In the genomic region with DNA sequence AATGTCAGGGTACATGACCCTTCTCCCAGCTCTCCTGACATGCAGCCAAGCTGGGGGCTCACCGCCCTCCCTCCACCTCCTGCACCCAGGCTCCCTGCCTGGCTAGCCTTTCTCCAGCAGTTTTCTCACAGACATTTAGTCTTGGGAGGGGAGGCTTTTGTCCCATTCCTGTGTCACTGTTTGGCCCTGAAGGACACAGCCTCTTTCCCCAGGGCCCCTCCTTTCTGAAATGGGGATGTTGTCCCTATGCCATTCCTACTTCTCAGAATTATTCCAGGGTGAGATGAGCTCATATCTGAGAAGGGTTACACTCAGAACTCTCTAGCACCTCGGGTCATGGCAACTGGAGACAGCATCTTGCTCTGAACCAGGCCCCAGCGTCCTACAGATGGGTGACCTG, we compare ENCODE assay signal across 17 cellular contexts. TPM values are rescaled to one million over a fixed set of nuclear protein-coding genes. Genes with fewer than 3 reads are reported as not detected.
DNase-seq lines count a peak whose midpoint lies in the region; ATAC-seq and TF ChIP-seq lines count a peak whose summit lies in the region.
"Had no signal": no experiment of that assay in that cellular context is flagged by ENCODE, and none has a peak within 500 bp of the region (broad histone marks: within the 10 kb centered on the region; RNA-seq: fewer than 3 reads in every experiment).

No MANE protein-coding gene starts in this region.

- no CpG with 5 or more reads among the region's 3 CpGs for WGBS in trophoblast cell (ENCODE audit: extremely low coverage, insufficient coverage, insufficient read length)

- H3K4ac ChIP-seq in trophoblast cell (ENCODE audit: low read depth, low read length) = no peak overlapping the region

- no peaks in the 10 kb centered on the region for H3K9me3 Mint-ChIP-seq in activated T-cell treated with anti-CD3 and anti-CD28 coated beads, Interleukin-2, amount 50 U/mL, for 24 hours
- H3K9me3 Mint-ChIP-seq: activated naive CD4-positive, alpha-beta T cell treated with anti-CD3 and anti-CD28 coated beads, Interleukin-2, amount 10 ng/mL, durations not matched to agents 7 days and 5 days; central memory CD8-positive, alpha-beta T cell had no signal

- H3K4me2 ChIP-seq in trophoblast cell (ENCODE audit: low read length) = no peak overlapping the region

- no peak overlapping the region for H3K14ac ChIP-seq in trophoblast cell (ENCODE audit: low read length)

- no peak overlapping the region for H2BK120ac ChIP-seq in trophoblast cell (ENCODE audit: insufficient read depth, low read length, poor library complexity)

- no peaks in the 10 kb centered on the region for H3K36me3 Mint-ChIP-seq in activated T-cell treated with anti-CD3 and anti-CD28 coated beads, Interleukin-2, amount 50 U/mL, for 24 hours (ENCODE audit: low read depth)
- H3K36me3 Mint-ChIP-seq: activated CD8-positive, alpha-beta memory T cell treated with anti-CD3 and anti-CD28 coated beads, Interleukin-2, amount 10 ng/mL, durations not matched to agents 7 days and 5 days; activated naive CD4-positive, alpha-beta T cell treated with anti-CD3 and anti-CD28 coated beads, Interleukin-2, amount 10 ng/mL, durations not matched to agents 7 days and 5 days had no signal

- H3K9ac ChIP-seq in trophoblast cell (ENCODE audit: low read length) = no peak overlapping the region

- TF ChIP-seq CTCF in right atrium auricular region (IDR thresholded peaks at IDR 0.05) (no peak), vagina (IDR thresholded peaks at IDR 0.05) (no peak)

- H4K91ac ChIP-seq in trophoblast cell (ENCODE audit: low read depth, low read length) = no peak overlapping the region

- H3K27me3 Mint-ChIP-seq in activated T-cell treated with anti-CD3 and anti-CD28 coated beads, Interleukin-2, amount 50 U/mL, for 24 hours = no peaks in the 10 kb centered on the region
- H3K27me3 Mint-ChIP-seq: activated CD8-positive, alpha-beta memory T cell treated with anti-CD3 and anti-CD28 coated beads, Interleukin-2, amount 10 ng/mL, durations not matched to agents 7 days and 5 days had no signal

- peaks cover 40% of the 10 kb centered on the region for H3K4me1 Mint-ChIP-seq in activated T-cell treated with anti-CD3 and anti-CD28 coated beads, Interleukin-2, amount 50 U/mL, for 24 hours (ENCODE audit: low read depth)

- intact Hi-C loops in vagina (cut with DNase I) = loop anchor here (5.0 kb wide), 1 partner anchor 668 kb away; a partner anchor contains a TSS

- H3K36me3 ChIP-seq in right atrium auricular region (no peaks in the 10 kb centered on the region), trophoblast cell (ENCODE audit: control insufficient read depth in 1 of 2, insufficient read depth in 2 of 2, low read length in 2 of 2) (no peaks in the 10 kb centered on the region), vagina (no peaks in the 10 kb centered on the region)
- H3K36me3 ChIP-seq: pancreas, WERI-Rb-1 had no signal

- no peak overlapping the region for H4K12ac ChIP-seq in trophoblast cell (ENCODE audit: low read depth, low read length)

- H2BK12ac ChIP-seq in trophoblast cell (ENCODE audit: low read length) = no peak overlapping the region

- ATAC-seq in HG03571 (IDR thresholded peaks at IDR 0.05; ENCODE audit: unreplicated experiment) = no peak
- no peak for ATAC-seq in GM18870 (IDR thresholded peaks at IDR 0.05; ENCODE audit: unreplicated experiment)
- ATAC-seq: activated CD8-positive, alpha-beta memory T cell treated with anti-CD3 and anti-CD28 coated beads, Interleukin-2, amount 10 ng/mL, durations not matched to agents 7 days and 5 days had no signal

- H4K8ac ChIP-seq in trophoblast cell (ENCODE audit: low read depth, low read length) = no peak overlapping the region

- no peak for TF ChIP-seq POLR2A in vagina (IDR thresholded peaks at IDR 0.05)

- H3K27me3 ChIP-seq in right atrium auricular region = no peaks in the 10 kb centered on the region
- no peaks in the 10 kb centered on the region for H3K27me3 ChIP-seq in trophoblast cell (ENCODE audit: insufficient read depth, low read length)
- H3K27me3 ChIP-seq in vagina = no peaks in the 10 kb centered on the region
- H3K27me3 ChIP-seq: pancreas had no signal

- DNase-seq in activated T-cell treated with anti-CD3 and anti-CD28 coated beads, Interleukin-2, amount 50 U/mL, for 24 hours = peak; percentile 16
- DNase-seq in activated T-cell treated with anti-CD3 and anti-CD28 coated beads for 4 hours (no peak), right atrium auricular region (ENCODE audit: low spot score) (no peak), trophoblast cell (no peak), vagina (ENCODE audit: extremely low spot score in 2 of 2) (no peak), NCI-H1092 (lab: John Stamatoyannopoulos, UW) (no peak)
- DNase-seq: activated CD8-positive, alpha-beta memory T cell treated with anti-CD3 and anti-CD28 coated beads, Interleukin-2, amount 10 ng/mL, durations not matched to agents 7 days and 5 days; activated naive CD4-positive, alpha-beta T cell treated with anti-CD3 and anti-CD28 coated beads, Interleukin-2, amount 10 ng/mL, durations not matched to agents 7 days and 5 days; GDM1; HCEC 1CT; mesendoderm; MM.1S; pancreas; WERI-Rb-1 had no signal

- H3K79me1 ChIP-seq in trophoblast cell (ENCODE audit: low read length) = no peaks in the 10 kb centered on the region

- no peaks in the 10 kb centered on the region for H3K79me2 ChIP-seq in trophoblast cell (ENCODE audit: control insufficient read depth, insufficient read depth, low read length, poor library complexity)

- H3K4me1 ChIP-seq in right atrium auricular region (peaks cover 0 to 60% of the 10 kb centered on the region in 2 donors), trophoblast cell (ENCODE audit: control insufficient read depth in 1 of 2, insufficient read depth in 2 of 2, low read length in 2 of 2) (peaks cover 6 to 8% of the 10 kb centered on the region in 2 experiments), vagina (peaks cover 13% of the 10 kb centered on the region)
- H3K4me1 ChIP-seq: pancreas had no signal

- peak overlapping the region; percentile 34 for H2AK5ac ChIP-seq in trophoblast cell (ENCODE audit: low read length)

- no peak overlapping the region for H3K4me3 Mint-ChIP-seq in activated T-cell treated with anti-CD3 and anti-CD28 coated beads, Interleukin-2, amount 50 U/mL, for 24 hours
- H3K4me3 Mint-ChIP-seq: activated CD8-positive, alpha-beta memory T cell treated with anti-CD3 and anti-CD28 coated beads, Interleukin-2, amount 10 ng/mL, durations not matched to agents 7 days and 5 days; activated naive CD4-positive, alpha-beta T cell treated with anti-CD3 and anti-CD28 coated beads, Interleukin-2, amount 10 ng/mL, durations not matched to agents 7 days and 5 days; central memory CD8-positive, alpha-beta T cell had no signal

- H2BK5ac ChIP-seq in trophoblast cell (ENCODE audit: low read depth, low read length, poor library complexity) = no peak overlapping the region

- H3K4me3 ChIP-seq in right atrium auricular region (no peak overlapping the region), trophoblast cell (ENCODE audit: low read depth, low read length) (no peak overlapping the region), vagina (no peak overlapping the region)
- H3K4me3 ChIP-seq: pancreas had no signal

- H3K27ac ChIP-seq in right atrium auricular region (peak overlapping the region; percentile 75 to 88), trophoblast cell (ENCODE audit: low read depth, low read length) (no peak overlapping the region), vagina (peak overlapping the region; percentile 42)
- H3K27ac ChIP-seq: pancreas had no signal

- peak overlapping the region; percentile 55 for H2AFZ ChIP-seq in trophoblast cell (ENCODE audit: insufficient read depth, low read length, poor library complexity)

- no peaks in the 10 kb centered on the region for H3K9me3 ChIP-seq in right atrium auricular region
- H3K9me3 ChIP-seq in trophoblast cell (ENCODE audit: insufficient read depth, low read depth, low read length) = no peaks in the 10 kb centered on the region
- H3K9me3 ChIP-seq in vagina = no peaks in the 10 kb centered on the region
- H3K9me3 ChIP-seq: pancreas had no signal

- H3K23ac ChIP-seq in trophoblast cell (ENCODE audit: low read length) = no peak overlapping the region

- no peak overlapping the region for H3K18ac ChIP-seq in trophoblast cell (ENCODE audit: low read length)

- no peak overlapping the region for H3K27ac Mint-ChIP-seq in activated T-cell treated with anti-CD3 and anti-CD28 coated beads, Interleukin-2, amount 50 U/mL, for 24 hours
- H3K27ac Mint-ChIP-seq: activated CD8-positive, alpha-beta memory T cell treated with anti-CD3 and anti-CD28 coated beads, Interleukin-2, amount 10 ng/mL, durations not matched to agents 7 days and 5 days; activated naive CD4-positive, alpha-beta T cell treated with anti-CD3 and anti-CD28 coated beads, Interleukin-2, amount 10 ng/mL, durations not matched to agents 7 days and 5 days had no signal

RNA-seq across cellular contexts. Expression of a gene that starts 47.3 kb away (rescaled TPM):
- total RNA-seq in right atrium auricular region (100 to 1,000 TPM; 270 to 370 TPM), vagina (87.7 TPM)
- 276 and 290 TPM in 2 replicates for polyA plus RNA-seq in trophoblast cell (2013)
